1 cellular context compared by ENCODE assay signal in genomic region chr19:55647732-55648656, GRCh38.
TF ChIP-seq lines count a peak whose summit lies in the region.

TSS of gene CCDC106 (plus strand) at chr19:55648212. CDS start at chr19:55649047, 835 bp downstream.

TF ChIP-seq in HepG2, 621 proteins besides CTCF, POLR2A, EP300 and RAD21 (continued from another document and continues in another):
- TF ChIP-seq, protein P1, sequence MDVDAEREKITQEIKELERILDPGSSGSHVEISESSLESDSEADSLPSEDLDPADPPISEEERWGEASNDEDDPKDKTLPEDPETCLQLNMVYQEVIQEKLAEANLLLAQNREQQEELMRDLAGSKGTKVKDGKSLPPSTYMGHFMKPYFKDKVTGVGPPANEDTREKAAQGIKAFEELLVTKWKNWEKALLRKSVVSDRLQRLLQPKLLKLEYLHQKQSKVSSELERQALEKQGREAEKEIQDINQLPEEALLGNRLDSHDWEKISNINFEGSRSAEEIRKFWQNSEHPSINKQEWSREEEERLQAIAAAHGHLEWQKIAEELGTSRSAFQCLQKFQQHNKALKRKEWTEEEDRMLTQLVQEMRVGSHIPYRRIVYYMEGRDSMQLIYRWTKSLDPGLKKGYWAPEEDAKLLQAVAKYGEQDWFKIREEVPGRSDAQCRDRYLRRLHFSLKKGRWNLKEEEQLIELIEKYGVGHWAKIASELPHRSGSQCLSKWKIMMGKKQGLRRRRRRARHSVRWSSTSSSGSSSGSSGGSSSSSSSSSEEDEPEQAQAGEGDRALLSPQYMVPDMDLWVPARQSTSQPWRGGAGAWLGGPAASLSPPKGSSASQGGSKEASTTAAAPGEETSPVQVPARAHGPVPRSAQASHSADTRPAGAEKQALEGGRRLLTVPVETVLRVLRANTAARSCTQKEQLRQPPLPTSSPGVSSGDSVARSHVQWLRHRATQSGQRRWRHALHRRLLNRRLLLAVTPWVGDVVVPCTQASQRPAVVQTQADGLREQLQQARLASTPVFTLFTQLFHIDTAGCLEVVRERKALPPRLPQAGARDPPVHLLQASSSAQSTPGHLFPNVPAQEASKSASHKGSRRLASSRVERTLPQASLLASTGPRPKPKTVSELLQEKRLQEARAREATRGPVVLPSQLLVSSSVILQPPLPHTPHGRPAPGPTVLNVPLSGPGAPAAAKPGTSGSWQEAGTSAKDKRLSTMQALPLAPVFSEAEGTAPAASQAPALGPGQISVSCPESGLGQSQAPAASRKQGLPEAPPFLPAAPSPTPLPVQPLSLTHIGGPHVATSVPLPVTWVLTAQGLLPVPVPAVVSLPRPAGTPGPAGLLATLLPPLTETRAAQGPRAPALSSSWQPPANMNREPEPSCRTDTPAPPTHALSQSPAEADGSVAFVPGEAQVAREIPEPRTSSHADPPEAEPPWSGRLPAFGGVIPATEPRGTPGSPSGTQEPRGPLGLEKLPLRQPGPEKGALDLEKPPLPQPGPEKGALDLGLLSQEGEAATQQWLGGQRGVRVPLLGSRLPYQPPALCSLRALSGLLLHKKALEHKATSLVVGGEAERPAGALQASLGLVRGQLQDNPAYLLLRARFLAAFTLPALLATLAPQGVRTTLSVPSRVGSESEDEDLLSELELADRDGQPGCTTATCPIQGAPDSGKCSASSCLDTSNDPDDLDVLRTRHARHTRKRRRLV (CRISPR knock-in tag; IDR thresholded peaks at IDR 0.05) = no peak
- TF ChIP-seq MAZ (IDR thresholded peaks at IDR 0.05; ENCODE audit: borderline replicate concordance, low read depth, low read length) (peak; percentile 47; the same call in 1 of the 2 replicates), MAZ (CRISPR knock-in tag; IDR thresholded peaks at IDR 0.05; ENCODE audit: low read depth) (peak; percentile 91), MED13 (CRISPR knock-in tag; IDR thresholded peaks at IDR 0.05) (peak; percentile 61; the same call in 1 of the 2 replicates), ATRX (CRISPR knock-in tag; IDR thresholded peaks at IDR 0.05; ENCODE audit: borderline replicate concordance) (no peak), ZFP37 (CRISPR knock-in tag; IDR thresholded peaks at IDR 0.05; ENCODE audit: borderline replicate concordance) (no peak), AHR (CRISPR knock-in tag; IDR thresholded peaks at IDR 0.05) (peak; percentile 63; the same call in 1 of the 2 replicates), ZNF691 (CRISPR knock-in tag; IDR thresholded peaks at IDR 0.05; ENCODE audit: borderline replicate concordance, low read depth) (peak; percentile 45; the same call in 1 of the 2 replicates), ARHGAP35 (CRISPR knock-in tag; IDR thresholded peaks at IDR 0.05; ENCODE audit: borderline replicate concordance) (peak; percentile 33; the same call in 1 of the 2 replicates), ZSCAN12 (CRISPR knock-in tag; IDR thresholded peaks at IDR 0.05) (0 out of 2 replicates have a peak, but pooled peaks have one; percentile 43), NR2C2 (CRISPR knock-in tag; IDR thresholded peaks at IDR 0.05; ENCODE audit: borderline replicate concordance) (peak; percentile 32; the same call in 1 of the 2 replicates), ZSCAN31 (CRISPR knock-in tag; IDR thresholded peaks at IDR 0.05; ENCODE audit: low read depth) (peak; percentile 82), MXI1 (IDR thresholded peaks at IDR 0.05; ENCODE audit: borderline replicate concordance, low read depth, low read length) (0 out of 3 replicates have a peak, but pooled peaks have one; percentile 28), ZBTB14 (CRISPR knock-in tag; IDR thresholded peaks at IDR 0.05) (0 out of 2 replicates have a peak, but pooled peaks have one; percentile 10), TFDP1 (CRISPR knock-in tag; IDR thresholded peaks at IDR 0.05; ENCODE audit: borderline replicate concordance) (0 out of 2 replicates have a peak, but pooled peaks have one; percentile 34), YEATS2 (CRISPR knock-in tag; IDR thresholded peaks at IDR 0.05; ENCODE audit: borderline replicate concordance) (peak; percentile 31; the same call in 1 of the 2 replicates), ISL2 (CRISPR knock-in tag; IDR thresholded peaks at IDR 0.05) (0 out of 2 replicates have a peak, but pooled peaks have one; percentile 29), ELF3 (CRISPR knock-in tag; IDR thresholded peaks at IDR 0.05) (peak; percentile 62), ZNF639 (CRISPR knock-in tag; conservative IDR thresholded peaks at IDR 0.05) (0 out of 2 replicates have a peak, but pooled peaks have one; percentile 32), RXRB (CRISPR knock-in tag; IDR thresholded peaks at IDR 0.05; ENCODE audit: borderline replicate concordance) (no peak), BHLHE40 (IDR thresholded peaks at IDR 0.05; ENCODE audit: low read length) (no peak), PHF8 (CRISPR knock-in tag; IDR thresholded peaks at IDR 0.05) (peak; percentile 72), ZNF446 (CRISPR knock-in tag; IDR thresholded peaks at IDR 0.05) (peak; percentile 33; the same call in 1 of the 2 replicates), HNRNPLL (IDR thresholded peaks at IDR 0.05; ENCODE audit: low read depth, low read length, poor library complexity, severe bottlenecking) (peak; percentile 43), ZNF674 (CRISPR knock-in tag; IDR thresholded peaks at IDR 0.05; ENCODE audit: low read depth) (peak; percentile 85; the same call in 1 of the 2 replicates), HIVEP1 (CRISPR knock-in tag; IDR thresholded peaks at IDR 0.05) (0 out of 2 replicates have a peak, but pooled peaks have one; percentile 38), ZKSCAN5 (CRISPR knock-in tag; IDR thresholded peaks at IDR 0.05) (0 out of 2 replicates have a peak, but pooled peaks have one; percentile 43), ARID2 (CRISPR knock-in tag; IDR thresholded peaks at IDR 0.05; ENCODE audit: borderline replicate concordance) (no peak), ZFX (CRISPR knock-in tag; IDR thresholded peaks at IDR 0.05; ENCODE audit: low read depth) (peak; percentile 64; the same call in 1 of the 2 replicates), SKIL (CRISPR knock-in tag; IDR thresholded peaks at IDR 0.05; ENCODE audit: borderline replicate concordance) (peak; percentile 7; the same call in 1 of the 2 replicates), FOXA1 (IDR thresholded peaks at IDR 0.05) (no peak), FOXA1 (CRISPR knock-in tag; IDR thresholded peaks at IDR 0.05) (peak; percentile 13; the same call in 1 of the 2 replicates), EZH2 (conservative IDR thresholded peaks at IDR 0.05; ENCODE audit: low read depth, low read length) (peak; percentile 60; the same call in 1 of the 2 replicates), MTA1 (CRISPR knock-in tag; IDR thresholded peaks at IDR 0.05; ENCODE audit: borderline replicate concordance) (peak; percentile 90; the same call in 1 of the 2 replicates), SALL1 (CRISPR knock-in tag; IDR thresholded peaks at IDR 0.05) (peak; percentile 75)
- TF ChIP-seq, protein P2, sequence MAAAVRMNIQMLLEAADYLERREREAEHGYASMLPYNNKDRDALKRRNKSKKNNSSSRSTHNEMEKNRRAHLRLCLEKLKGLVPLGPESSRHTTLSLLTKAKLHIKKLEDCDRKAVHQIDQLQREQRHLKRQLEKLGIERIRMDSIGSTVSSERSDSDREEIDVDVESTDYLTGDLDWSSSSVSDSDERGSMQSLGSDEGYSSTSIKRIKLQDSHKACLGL (CRISPR knock-in tag; IDR thresholded peaks at IDR 0.05) = peak; percentile 60; the same call in 1 of the 2 replicates
- TF ChIP-seq, protein P3, sequence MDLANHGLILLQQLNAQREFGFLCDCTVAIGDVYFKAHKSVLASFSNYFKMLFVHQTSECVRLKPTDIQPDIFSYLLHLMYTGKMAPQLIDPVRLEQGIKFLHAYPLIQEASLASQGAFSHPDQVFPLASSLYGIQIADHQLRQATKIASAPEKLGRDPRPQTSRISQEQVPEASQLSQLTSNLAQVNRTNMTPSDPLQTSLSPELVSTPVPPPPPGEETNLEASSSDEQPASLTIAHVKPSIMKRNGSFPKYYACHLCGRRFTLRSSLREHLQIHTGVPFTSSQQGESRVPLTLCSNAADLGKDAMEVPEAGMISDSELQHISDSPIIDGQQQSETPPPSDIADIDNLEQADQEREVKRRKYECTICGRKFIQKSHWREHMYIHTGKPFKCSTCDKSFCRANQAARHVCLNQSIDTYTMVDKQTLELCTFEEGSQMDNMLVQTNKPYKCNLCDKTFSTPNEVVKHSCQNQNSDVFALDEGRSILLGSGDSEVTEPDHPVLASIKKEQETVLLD (CRISPR knock-in tag; IDR thresholded peaks at IDR 0.05; ENCODE audit: low read depth) = peak; percentile 44; the same call in 1 of the 2 replicates
- TF ChIP-seq, protein P4, sequence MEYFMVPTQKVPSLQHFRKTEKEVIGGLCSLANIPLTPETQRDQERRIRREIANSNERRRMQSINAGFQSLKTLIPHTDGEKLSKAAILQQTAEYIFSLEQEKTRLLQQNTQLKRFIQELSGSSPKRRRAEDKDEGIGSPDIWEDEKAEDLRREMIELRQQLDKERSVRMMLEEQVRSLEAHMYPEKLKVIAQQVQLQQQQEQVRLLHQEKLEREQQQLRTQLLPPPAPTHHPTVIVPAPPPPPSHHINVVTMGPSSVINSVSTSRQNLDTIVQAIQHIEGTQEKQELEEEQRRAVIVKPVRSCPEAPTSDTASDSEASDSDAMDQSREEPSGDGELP (IDR thresholded peaks at IDR 0.05; ENCODE audit: borderline replicate concordance, low read depth) = no peak
- TF ChIP-seq, protein P5, sequence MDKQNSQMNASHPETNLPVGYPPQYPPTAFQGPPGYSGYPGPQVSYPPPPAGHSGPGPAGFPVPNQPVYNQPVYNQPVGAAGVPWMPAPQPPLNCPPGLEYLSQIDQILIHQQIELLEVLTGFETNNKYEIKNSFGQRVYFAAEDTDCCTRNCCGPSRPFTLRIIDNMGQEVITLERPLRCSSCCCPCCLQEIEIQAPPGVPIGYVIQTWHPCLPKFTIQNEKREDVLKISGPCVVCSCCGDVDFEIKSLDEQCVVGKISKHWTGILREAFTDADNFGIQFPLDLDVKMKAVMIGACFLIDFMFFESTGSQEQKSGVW (CRISPR knock-in tag; IDR thresholded peaks at IDR 0.05; ENCODE audit: borderline replicate concordance) = no peak
